8 cellular contexts compared by ENCODE assay signal in genomic region chr17:1714980-1715802, GRCh38. TPM values are rescaled to one million over a fixed set of nuclear protein-coding genes. Genes with fewer than 3 reads are reported as not detected.
A peak's percentile ranks its signal among the peaks of the same experiment; 100 is the strongest.
DNase-seq lines count a peak whose midpoint lies in the region; ATAC-seq, FAIRE-seq and TF ChIP-seq lines count a peak whose summit lies in the region.

No MANE protein-coding gene starts in this region.

- H3K36me3 ChIP-seq in HepG2 (replicated peaks in 1 of 2; ENCODE audit: control insufficient read depth in 1 of 2, insufficient read depth in 2 of 2, low read length in 2 of 2) = peaks cover 6 to 19% of the 10 kb centered on the region in 2 experiments

- H3K27ac ChIP-seq in VCaP (peak overlapping the region; percentile 99), HepG2 (ENCODE audit: extremely low read length, insufficient read depth, low read length) (peak overlapping the region; percentile 95)

- ATAC-seq in HepG2 = peak; percentile 56
- ATAC-seq in stimulated activated effector memory CD8-positive, alpha-beta T cell treated with anti-CD3 and anti-CD28 coated beads, Interleukin-12 subunit alpha, Interleukin-12 subunit beta, amount 100 ng/mL, for 72 hours = no peak
- no peak for ATAC-seq in GM21619 (IDR thresholded peaks at IDR 0.05; ENCODE audit: unreplicated experiment)
- ATAC-seq in GM18520 (IDR thresholded peaks at IDR 0.05; ENCODE audit: unreplicated experiment) = no peak

- DNase-seq in AG09319 (ENCODE audit: extremely low read depth, low read depth) (peak; percentile 90), HUDEP-2 (lab: John Stamatoyannopoulos, UW; ENCODE audit: unreplicated experiment in 76 of 76) (peak in 74 of 76 experiments; percentile 20 to 92 (median 76)), dermis blood vessel endothelial cell (peak; percentile 89), HepG2 (ENCODE audit: low spot score) (peak; percentile 84)
- DNase-seq in stimulated activated effector memory CD8-positive, alpha-beta T cell treated with anti-CD3 and anti-CD28 coated beads, Interleukin-12 subunit alpha, Interleukin-12 subunit beta, amount 100 ng/mL, for 72 hours (ENCODE audit: low spot score in 2 of 2) = peak in 1 of 2 donors; percentile 66

- peaks cover 12% of the 10 kb centered on the region for H3K79me2 ChIP-seq in HepG2 (ENCODE audit: insufficient read depth, low read length)

- POLR2A ChIA-PET in HepG2 (lab: Yijun Ruan, JAX) = interaction anchor here (0.5 to 17.5 kb wide), 30 partner anchors 11 to 281 kb away, joined by 3 to 480 read pairs (median 8); partner anchors contain the start of genes PRPF8, RILP, RPA1 and SERPINF1

- no peak for TF ChIP-seq RAD21 in HepG2 (CRISPR knock-in tag; IDR thresholded peaks at IDR 0.05)

- H3K27ac Mint-ChIP-seq in stimulated activated effector memory CD8-positive, alpha-beta T cell treated with anti-CD3 and anti-CD28 coated beads, Interleukin-12 subunit alpha, Interleukin-12 subunit beta, amount 100 ng/mL, for 72 hours = peak overlapping the region; percentile 71

- peak overlapping the region; percentile 86 to 97 (median 90) for H3K4me3 ChIP-seq in HepG2 (replicated peaks in 1 of 3; ENCODE audit: insufficient read depth in 1 of 3, low read depth in 2 of 3, low read length in 3 of 3)

- in situ Hi-C loops in HepG2 (cut with HindIII; ENCODE audit: extremely low pct_ligation_motif_present, low pct_unique_long_range_greater_than_20kb) = loop anchor here (5.0 to 25.0 kb wide), 2 partner anchors 52 to 322 kb away; partner anchors contain the start of genes DPH1, OVCA2 and RTN4RL1

- H3K4me1 Mint-ChIP-seq in stimulated activated effector memory CD8-positive, alpha-beta T cell treated with anti-CD3 and anti-CD28 coated beads, Interleukin-12 subunit alpha, Interleukin-12 subunit beta, amount 100 ng/mL, for 72 hours = peaks cover 52% of the 10 kb centered on the region

- no peak for TF ChIP-seq CTCF in AG09319 (IDR thresholded peaks at IDR 0.05; ENCODE audit: low read depth, low read length)
- no peak for TF ChIP-seq CTCF in VCaP (conservative IDR thresholded peaks at IDR 0.05)
- TF ChIP-seq CTCF in HepG2 (CRISPR knock-in tag; IDR thresholded peaks at IDR 0.05) = no peak

- peak in 1 of 2 experiments; percentile 39; a peak in 2 of 4 replicates for TF ChIP-seq EP300 in HepG2 (IDR thresholded peaks at IDR 0.05; ENCODE audit: low read depth in 2 of 2, low read length in 2 of 2)
- no peak for TF ChIP-seq EP300 in HepG2 (CRISPR knock-in tag; IDR thresholded peaks at IDR 0.05; ENCODE audit: borderline replicate concordance)

- H3K4me2 ChIP-seq in HepG2 (ENCODE audit: low read depth, low read length) = peak overlapping the region; percentile 90

- H2AFZ ChIP-seq in HepG2 (ENCODE audit: low read length) = no peak overlapping the region

- H4K20me1 ChIP-seq in HepG2 (ENCODE audit: insufficient read depth, low read length) = peaks cover 10% of the 10 kb centered on the region

- H3K9me3 Mint-ChIP-seq in stimulated activated effector memory CD8-positive, alpha-beta T cell treated with anti-CD3 and anti-CD28 coated beads, Interleukin-12 subunit alpha, Interleukin-12 subunit beta, amount 100 ng/mL, for 72 hours = no peaks in the 10 kb centered on the region

- FAIRE-seq in HepG2 (lab: Jason Lieb, UNC) = peak; percentile 75

- H3K4me1 ChIP-seq in HepG2 (ENCODE audit: insufficient read depth, low read length) = peaks cover 48% of the 10 kb centered on the region

- no peaks in the 10 kb centered on the region; a peak in 1 of 5 replicates for H3K27me3 ChIP-seq in HepG2 (ENCODE audit: control insufficient read depth in 1 of 2, insufficient read depth in 2 of 2, low read length in 2 of 2)

- CTCF ChIA-PET in HepG2 (lab: Yijun Ruan, JAX; ENCODE audit: low intra/inter-chr PET ratio, low total read pairs) = interaction anchor here (2.0 kb wide), 1 partner anchor 69 kb away, joined by 11 read pairs; no protein-coding TSS in a partner anchor

- no peaks in the 10 kb centered on the region for H3K9me3 ChIP-seq in HepG2 (ENCODE audit: low read length)

- peak; percentile 43 to 48; a peak in 3 of 4 replicates for TF ChIP-seq POLR2A in HepG2 (IDR thresholded peaks at IDR 0.05; ENCODE audit: insufficient read depth in 1 of 2, low read depth in 2 of 2, low read length in 2 of 2)

- BruUV-seq in HepG2 (replicated peaks; lab: Mats Ljungman, UMichigan) = no TSS peak

- peak overlapping the region; percentile 92 for H3K4me3 Mint-ChIP-seq in stimulated activated effector memory CD8-positive, alpha-beta T cell treated with anti-CD3 and anti-CD28 coated beads, Interleukin-12 subunit alpha, Interleukin-12 subunit beta, amount 100 ng/mL, for 72 hours

- WGBS in HepG2 (ENCODE audit: low lambda C conversion rate) = 0% methylated on average over 15 of the region's 32 CpGs

- H3K36me3 Mint-ChIP-seq in stimulated activated effector memory CD8-positive, alpha-beta T cell treated with anti-CD3 and anti-CD28 coated beads, Interleukin-12 subunit alpha, Interleukin-12 subunit beta, amount 100 ng/mL, for 72 hours = peaks cover 57% of the 10 kb centered on the region

- peak overlapping the region; percentile 83 for H3K9ac ChIP-seq in HepG2 (ENCODE audit: insufficient read depth, low read depth, low read length)

- intact Hi-C loops in HepG2 (cut with micrococcal nuclease; ENCODE audit: unreplicated experiment) = loop anchor here (1.0 to 10.0 kb wide), 3 partner anchors 46 to 150 kb away; no protein-coding TSS in a partner anchor

RNA-seq across cellular contexts. Expression of gene TLCD2, which starts 5.0 kb away (rescaled TPM):
- total RNA-seq in dermis blood vessel endothelial cell (1.7 and 1.8 TPM in 2 replicates), HepG2 (2016; rRNA removed; fragmentation: Illumina TruSeq; extraction: Trizol) (0.84 and 1.1 TPM in 2 replicates)
- total RNA-seq in HepG2 (2016; cell fraction: cytosol; rRNA removed; fragmentation: Illumina TruSeq; extraction: Trizol; ENCODE audit: low read depth) = 0.26 and 0.40 TPM in 2 replicates
- 0.92 and 1.3 TPM in 2 replicates for total RNA-seq in HepG2 (2016; cell fraction: insoluble cytoplasmic fraction; rRNA removed; fragmentation: Illumina TruSeq; extraction: Trizol)
- total RNA-seq in HepG2 (2016; cell fraction: membrane; rRNA removed; fragmentation: Illumina TruSeq; extraction: Trizol) = 0.86 and 1.1 TPM in 2 replicates
- total RNA-seq in HepG2 (2016; cell fraction: nucleus; rRNA removed; fragmentation: Illumina TruSeq; extraction: Trizol) = 0.84 and 0.94 TPM in 2 replicates
- 0.90 and 1.2 TPM in 2 replicates for polyA plus RNA-seq in HepG2 (2011; rRNA removed)
- 0.56 and 0.73 TPM in 2 replicates for polyA plus RNA-seq in HepG2 (2011; cell fraction: cytosol; rRNA removed)
- 0.92 and 1.4 TPM in 2 replicates for polyA plus RNA-seq in HepG2 (2011; cell fraction: nucleus; rRNA removed)
- 0.78 and 1.3 TPM in 2 replicates for polyA plus RNA-seq in HepG2 (2012)
- polyA plus RNA-seq in HepG2 (2016; cell fraction: cytosol; fragmentation: Illumina TruSeq; extraction: Trizol; ENCODE audit: low read depth) = 0.23 and 0.25 TPM in 2 replicates
- polyA plus RNA-seq in HepG2 (2016; cell fraction: insoluble cytoplasmic fraction; fragmentation: Illumina TruSeq; extraction: Trizol; ENCODE audit: low read depth) = 0.71 and 0.74 TPM in 2 replicates
- polyA plus RNA-seq in HepG2 (2016; cell fraction: membrane; fragmentation: Illumina TruSeq; extraction: Trizol; ENCODE audit: low read depth) = 0.47 and 0.49 TPM in 2 replicates
- 1.4 and 1.5 TPM in 2 replicates for polyA plus RNA-seq in HepG2 (2016; cell fraction: nucleus; fragmentation: Illumina TruSeq; extraction: Trizol; ENCODE audit: insufficient read depth, low read depth)
- polyA minus RNA-seq in HepG2 (2011; rRNA and poly(A)+ RNA removed; ENCODE audit: low replicate concordance) = 1.6 and 2.6 TPM in 2 replicates
- polyA minus RNA-seq in HepG2 (2011; cell fraction: cytosol; rRNA and poly(A)+ RNA removed) = 0.53 and 1.3 TPM in 2 replicates
- polyA minus RNA-seq in HepG2 (2011; cell fraction: nucleus; rRNA and poly(A)+ RNA removed) = 1.3 and 1.6 TPM in 2 replicates

RNA-seq across cellular contexts. Expression of gene WDR81, which starts 9.3 kb away (rescaled TPM):
- 25.2 and 26.9 TPM in 2 replicates for total RNA-seq in dermis blood vessel endothelial cell
- 12.5 and 16.7 TPM in 2 replicates for total RNA-seq in HepG2 (2016; rRNA removed; fragmentation: Illumina TruSeq; extraction: Trizol)
- 3.6 and 3.9 TPM in 2 replicates for total RNA-seq in HepG2 (2016; cell fraction: cytosol; rRNA removed; fragmentation: Illumina TruSeq; extraction: Trizol; ENCODE audit: low read depth)
- 9.9 and 18.3 TPM in 2 replicates for total RNA-seq in HepG2 (2016; cell fraction: insoluble cytoplasmic fraction; rRNA removed; fragmentation: Illumina TruSeq; extraction: Trizol)
- 5.3 and 6.1 TPM in 2 replicates for total RNA-seq in HepG2 (2016; cell fraction: membrane; rRNA removed; fragmentation: Illumina TruSeq; extraction: Trizol)
- 16.0 and 19.6 TPM in 2 replicates for total RNA-seq in HepG2 (2016; cell fraction: nucleus; rRNA removed; fragmentation: Illumina TruSeq; extraction: Trizol)
- 9.1 and 15.1 TPM in 2 replicates for polyA plus RNA-seq in HepG2 (2011; rRNA removed)
- 6.4 and 10.5 TPM in 2 replicates for polyA plus RNA-seq in HepG2 (2011; cell fraction: cytosol; rRNA removed)
- 60.8 and 75.3 TPM in 2 replicates for polyA plus RNA-seq in HepG2 (2011; cell fraction: nucleus; rRNA removed)
- polyA plus RNA-seq in HepG2 (2012) = 8.5 and 12.5 TPM in 2 replicates
- 1.8 and 2.2 TPM in 2 replicates for polyA plus RNA-seq in HepG2 (2016; cell fraction: cytosol; fragmentation: Illumina TruSeq; extraction: Trizol; ENCODE audit: low read depth)
- 10.4 and 13.7 TPM in 2 replicates for polyA plus RNA-seq in HepG2 (2016; cell fraction: insoluble cytoplasmic fraction; fragmentation: Illumina TruSeq; extraction: Trizol; ENCODE audit: low read depth)
- 3.1 and 3.3 TPM in 2 replicates for polyA plus RNA-seq in HepG2 (2016; cell fraction: membrane; fragmentation: Illumina TruSeq; extraction: Trizol; ENCODE audit: low read depth)
- 42.6 and 43.3 TPM in 2 replicates for polyA plus RNA-seq in HepG2 (2016; cell fraction: nucleus; fragmentation: Illumina TruSeq; extraction: Trizol; ENCODE audit: insufficient read depth, low read depth)
- polyA minus RNA-seq in HepG2 (2011; rRNA and poly(A)+ RNA removed; ENCODE audit: low replicate concordance) = 15.7 and 46.8 TPM in 2 replicates
- polyA minus RNA-seq in HepG2 (2011; cell fraction: cytosol; rRNA and poly(A)+ RNA removed) = 13.4 and 15.0 TPM in 2 replicates
- polyA minus RNA-seq in HepG2 (2011; cell fraction: nucleus; rRNA and poly(A)+ RNA removed) = 18.0 and 22.3 TPM in 2 replicates

RNA-seq across cellular contexts. Expression of gene SERPINF2, which starts 27.5 kb away (rescaled TPM):
- 0.05 and 0.17 TPM in 2 replicates for total RNA-seq in dermis blood vessel endothelial cell
- 123 and 309 TPM in 2 replicates for total RNA-seq in HepG2 (2016; rRNA removed; fragmentation: Illumina TruSeq; extraction: Trizol)
- total RNA-seq in HepG2 (2016; cell fraction: cytosol; rRNA removed; fragmentation: Illumina TruSeq; extraction: Trizol; ENCODE audit: low read depth) = 43.1 and 45.3 TPM in 2 replicates
- total RNA-seq in HepG2 (2016; cell fraction: insoluble cytoplasmic fraction; rRNA removed; fragmentation: Illumina TruSeq; extraction: Trizol) = 113 and 316 TPM in 2 replicates
- 90.4 and 105 TPM in 2 replicates for total RNA-seq in HepG2 (2016; cell fraction: membrane; rRNA removed; fragmentation: Illumina TruSeq; extraction: Trizol)
- total RNA-seq in HepG2 (2016; cell fraction: nucleus; rRNA removed; fragmentation: Illumina TruSeq; extraction: Trizol) = 243 and 286 TPM in 2 replicates
- 548 and 871 TPM in 2 replicates for polyA plus RNA-seq in HepG2 (2011; rRNA removed)
- polyA plus RNA-seq in HepG2 (2011; cell fraction: cytosol; rRNA removed) = 573 and 676 TPM in 2 replicates
- 1,260 and 1,369 TPM in 2 replicates for polyA plus RNA-seq in HepG2 (2011; cell fraction: nucleus; rRNA removed)
- 401 and 511 TPM in 2 replicates for polyA plus RNA-seq in HepG2 (2012)
- 58.6 and 61.9 TPM in 2 replicates for polyA plus RNA-seq in HepG2 (2016; cell fraction: cytosol; fragmentation: Illumina TruSeq; extraction: Trizol; ENCODE audit: low read depth)
- 142 and 163 TPM in 2 replicates for polyA plus RNA-seq in HepG2 (2016; cell fraction: insoluble cytoplasmic fraction; fragmentation: Illumina TruSeq; extraction: Trizol; ENCODE audit: low read depth)
- 96.0 and 97.4 TPM in 2 replicates for polyA plus RNA-seq in HepG2 (2016; cell fraction: membrane; fragmentation: Illumina TruSeq; extraction: Trizol; ENCODE audit: low read depth)
- 572 and 581 TPM in 2 replicates for polyA plus RNA-seq in HepG2 (2016; cell fraction: nucleus; fragmentation: Illumina TruSeq; extraction: Trizol; ENCODE audit: insufficient read depth, low read depth)
- 1.3 and 600 TPM in 2 replicates for polyA minus RNA-seq in HepG2 (2011; rRNA and poly(A)+ RNA removed; ENCODE audit: low replicate concordance)
- polyA minus RNA-seq in HepG2 (2011; cell fraction: cytosol; rRNA and poly(A)+ RNA removed) = 283 and 408 TPM in 2 replicates
- polyA minus RNA-seq in HepG2 (2011; cell fraction: nucleus; rRNA and poly(A)+ RNA removed) = 211 and 291 TPM in 2 replicates

RNA-seq across cellular contexts. Expression of gene PRPF8, which starts 30.5 kb away (rescaled TPM):
- 79.6 and 218 TPM in 2 replicates for total RNA-seq in dermis blood vessel endothelial cell
- total RNA-seq in HepG2 (2016; rRNA removed; fragmentation: Illumina TruSeq; extraction: Trizol) = 112 and 318 TPM in 2 replicates
- total RNA-seq in HepG2 (2016; cell fraction: cytosol; rRNA removed; fragmentation: Illumina TruSeq; extraction: Trizol; ENCODE audit: low read depth) = 27.9 and 29.6 TPM in 2 replicates
- 104 and 284 TPM in 2 replicates for total RNA-seq in HepG2 (2016; cell fraction: insoluble cytoplasmic fraction; rRNA removed; fragmentation: Illumina TruSeq; extraction: Trizol)
- 59.5 and 61.6 TPM in 2 replicates for total RNA-seq in HepG2 (2016; cell fraction: membrane; rRNA removed; fragmentation: Illumina TruSeq; extraction: Trizol)
- total RNA-seq in HepG2 (2016; cell fraction: nucleus; rRNA removed; fragmentation: Illumina TruSeq; extraction: Trizol) = 124 and 135 TPM in 2 replicates
- 179 and 195 TPM in 2 replicates for polyA plus RNA-seq in HepG2 (2011; rRNA removed)
- 79.1 and 90.7 TPM in 2 replicates for polyA plus RNA-seq in HepG2 (2011; cell fraction: cytosol; rRNA removed)
- polyA plus RNA-seq in HepG2 (2011; cell fraction: nucleus; rRNA removed) = 265 and 296 TPM in 2 replicates
- 129 and 145 TPM in 2 replicates for polyA plus RNA-seq in HepG2 (2012)
- polyA plus RNA-seq in HepG2 (2016; cell fraction: cytosol; fragmentation: Illumina TruSeq; extraction: Trizol; ENCODE audit: low read depth) = 15.0 and 17.7 TPM in 2 replicates
- 300 and 377 TPM in 2 replicates for polyA plus RNA-seq in HepG2 (2016; cell fraction: insoluble cytoplasmic fraction; fragmentation: Illumina TruSeq; extraction: Trizol; ENCODE audit: low read depth)
- 37.4 and 39.7 TPM in 2 replicates for polyA plus RNA-seq in HepG2 (2016; cell fraction: membrane; fragmentation: Illumina TruSeq; extraction: Trizol; ENCODE audit: low read depth)
- polyA plus RNA-seq in HepG2 (2016; cell fraction: nucleus; fragmentation: Illumina TruSeq; extraction: Trizol; ENCODE audit: insufficient read depth, low read depth) = 245 and 257 TPM in 2 replicates
- polyA minus RNA-seq in HepG2 (2011; rRNA and poly(A)+ RNA removed; ENCODE audit: low replicate concordance) = 401 and 410 TPM in 2 replicates
- polyA minus RNA-seq in HepG2 (2011; cell fraction: cytosol; rRNA and poly(A)+ RNA removed) = 275 and 377 TPM in 2 replicates
- polyA minus RNA-seq in HepG2 (2011; cell fraction: nucleus; rRNA and poly(A)+ RNA removed) = 189 and 229 TPM in 2 replicates

RNA-seq across cellular contexts. Expression of gene SERPINF1, which starts 46.7 kb away (rescaled TPM):
- total RNA-seq in dermis blood vessel endothelial cell (0.37 TPM in 1 of 2 replicates, not detected in the other), HepG2 (2016; rRNA removed; fragmentation: Illumina TruSeq; extraction: Trizol) (418 and 853 TPM in 2 replicates)
- 177 and 189 TPM in 2 replicates for total RNA-seq in HepG2 (2016; cell fraction: cytosol; rRNA removed; fragmentation: Illumina TruSeq; extraction: Trizol; ENCODE audit: low read depth)
- 427 and 844 TPM in 2 replicates for total RNA-seq in HepG2 (2016; cell fraction: insoluble cytoplasmic fraction; rRNA removed; fragmentation: Illumina TruSeq; extraction: Trizol)
- 209 and 251 TPM in 2 replicates for total RNA-seq in HepG2 (2016; cell fraction: membrane; rRNA removed; fragmentation: Illumina TruSeq; extraction: Trizol)
- total RNA-seq in HepG2 (2016; cell fraction: nucleus; rRNA removed; fragmentation: Illumina TruSeq; extraction: Trizol) = 690 and 808 TPM in 2 replicates
- polyA plus RNA-seq in HepG2 (2011; rRNA removed) = 2,101 and 2,733 TPM in 2 replicates
- 2,219 and 2,408 TPM in 2 replicates for polyA plus RNA-seq in HepG2 (2011; cell fraction: cytosol; rRNA removed)
- 1,095 and 1,323 TPM in 2 replicates for polyA plus RNA-seq in HepG2 (2011; cell fraction: nucleus; rRNA removed)
- polyA plus RNA-seq in HepG2 (2012) = 624 and 785 TPM in 2 replicates
- polyA plus RNA-seq in HepG2 (2016; cell fraction: cytosol; fragmentation: Illumina TruSeq; extraction: Trizol; ENCODE audit: low read depth) = 255 and 290 TPM in 2 replicates
- polyA plus RNA-seq in HepG2 (2016; cell fraction: insoluble cytoplasmic fraction; fragmentation: Illumina TruSeq; extraction: Trizol; ENCODE audit: low read depth) = 625 and 642 TPM in 2 replicates
- polyA plus RNA-seq in HepG2 (2016; cell fraction: membrane; fragmentation: Illumina TruSeq; extraction: Trizol; ENCODE audit: low read depth) = 280 and 299 TPM in 2 replicates
- polyA plus RNA-seq in HepG2 (2016; cell fraction: nucleus; fragmentation: Illumina TruSeq; extraction: Trizol; ENCODE audit: insufficient read depth, low read depth) = 1,428 and 1,667 TPM in 2 replicates
- 1.4 and 887 TPM in 2 replicates for polyA minus RNA-seq in HepG2 (2011; rRNA and poly(A)+ RNA removed; ENCODE audit: low replicate concordance)
- polyA minus RNA-seq in HepG2 (2011; cell fraction: cytosol; rRNA and poly(A)+ RNA removed) = 345 and 528 TPM in 2 replicates
- polyA minus RNA-seq in HepG2 (2011; cell fraction: nucleus; rRNA and poly(A)+ RNA removed) = 167 and 268 TPM in 2 replicates

Comparison
In these comparisons a context has a peak if more than half of its experiments do, and no peak if none do; other contexts are left out.
1. RNA of gene SERPINF2, which starts 27.5 kb away (total RNA-seq): 43.1 to 316 TPM in HepG2; 0.05 to 0.17 TPM in dermis blood vessel endothelial cell; every median in the first group is over 10 times any median in the second.